18 cellular contexts compared by ENCODE assay signal in the genomic region with DNA sequence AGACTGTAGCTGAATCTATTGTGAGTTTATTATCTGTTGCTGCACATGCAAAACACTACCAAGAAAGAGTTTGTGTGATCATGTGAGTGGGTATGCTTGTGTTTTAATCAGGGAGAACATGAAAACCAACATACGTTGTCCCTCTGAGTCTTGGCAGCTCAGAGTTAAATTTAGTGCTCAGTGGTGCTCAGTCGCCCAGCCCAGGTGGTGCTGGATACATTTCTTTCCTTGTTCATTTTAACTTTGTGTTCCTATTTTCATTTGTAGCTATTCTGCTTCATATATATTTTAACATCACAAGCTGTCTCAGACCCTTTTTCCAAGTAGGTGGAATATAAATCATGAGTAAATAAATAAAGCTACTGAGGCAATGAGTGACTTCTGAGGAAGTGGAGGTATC.
DNase-seq lines count a peak whose midpoint lies in the region; ATAC-seq and TF ChIP-seq lines count a peak whose summit lies in the region.
"Had no signal": no experiment of that assay in that cellular context is flagged by ENCODE, and none has a peak within 500 bp of the region (broad histone marks: within the 10 kb centered on the region; RNA-seq: fewer than 3 reads in every experiment).

No MANE protein-coding gene starts in this region.

- H3K4me1 Mint-ChIP-seq in H9: peaks cover 43% of the 10 kb centered on the region in 2 experiments
- H3K4me1 Mint-ChIP-seq: B cell had no signal

- H2AK5ac ChIP-seq in H9 (ENCODE audit: insufficient read length, low read length): peak overlapping the region; percentile 51

- H2BK20ac ChIP-seq in H9 (ENCODE audit: low read depth, low read length, poor library complexity, severe bottlenecking): no peak overlapping the region

- no peaks in the 10 kb centered on the region for H3K36me3 ChIP-seq in aorta (ENCODE audit: control insufficient read depth in 1 of 2, insufficient read depth in 2 of 2, low read length in 1 of 2)
- H3K36me3 ChIP-seq: BLaER1 treated with 17β-estradiol and CSF1 and Interleukin-3, amounts not matched to agents 10 nM and 100 nM had no signal

- no peak overlapping the region for H3K4me3 Mint-ChIP-seq in H9
- H3K4me3 Mint-ChIP-seq: B cell; CD4-positive, alpha-beta T cell; CD8-positive, alpha-beta T cell had no signal

- no peaks in the 10 kb centered on the region; a peak in 1 of 7 replicates for H3K36me3 Mint-ChIP-seq in H9 (ENCODE audit: insufficient read depth in 1 of 3, low read depth in 3 of 3)
- H3K36me3 Mint-ChIP-seq: CD8-positive, alpha-beta T cell had no signal

- no peaks in the 10 kb centered on the region for H4K20me1 ChIP-seq in H9 (ENCODE audit: control insufficient read depth, insufficient read depth, insufficient read length)
- H4K20me1 ChIP-seq: BLaER1 treated with 17β-estradiol and CSF1 and Interleukin-3, amounts not matched to agents 10 nM and 100 nM had no signal

- H3K27me3 ChIP-seq in H9 (ENCODE audit: insufficient read depth, low read length) (no peaks in the 10 kb centered on the region; the same call in 1 of the 2 replicates), aorta (ENCODE audit: control insufficient read depth in 1 of 2, insufficient read depth in 2 of 2, low read length in 1 of 2) (no peaks in the 10 kb centered on the region)
- H3K27me3 ChIP-seq: BLaER1 treated with 17β-estradiol and CSF1 and Interleukin-3, amounts not matched to agents 10 nM and 100 nM had no signal

- no peak overlapping the region for H3K4me2 ChIP-seq in H9 (ENCODE audit: insufficient read depth, insufficient read length, low read length)
- H3K4me2 ChIP-seq: A549 had no signal

- H3K27ac Mint-ChIP-seq in H9: no peak overlapping the region
- H3K27ac Mint-ChIP-seq: B cell; CD4-positive, alpha-beta T cell; CD8-positive, alpha-beta T cell had no signal

- no peak overlapping the region for H2BK5ac ChIP-seq in H9 (ENCODE audit: insufficient read length, low read length)

- DNase-seq in G401 (ENCODE audit: low spot score) (peak; percentile 67), H9 (no peak), cerebellar cortex (ENCODE audit: low spot score) (peak; percentile 59), Ammon's horn (ENCODE audit: low spot score) (no peak), aorta (no peak), NCI-H2171 treated with DMSO at 0.1 percent for 48 hours (lab: John Stamatoyannopoulos, UW) (no peak)
- DNase-seq: Caco-2; Calu3; CD4-positive, alpha-beta T cell; CD8-positive, alpha-beta T cell; DMS79 treated with DMSO at 0.1 percent for 48 hours; GDM1 had no signal

- H2AFZ ChIP-seq in H9 (ENCODE audit: low read length): no peak overlapping the region

- H3K9me3 ChIP-seq in H9 (ENCODE audit: control insufficient read depth, low read depth, low read length) (no peaks in the 10 kb centered on the region), aorta (ENCODE audit: control insufficient read depth, low read length) (no peaks in the 10 kb centered on the region)
- H3K9me3 ChIP-seq: A549; BLaER1 treated with 17β-estradiol and CSF1 and Interleukin-3, amounts not matched to agents 10 nM and 100 nM; Caco-2 had no signal

- H3K27ac ChIP-seq in H9 (ENCODE audit: insufficient read length, low read depth, low read length) (no peak overlapping the region), aorta (ENCODE audit: low read depth in 1 of 2, low read length in 2 of 2) (no peak overlapping the region)
- H3K27ac ChIP-seq: 22Rv1; A549; BLaER1 treated with 17β-estradiol and CSF1 and Interleukin-3, amounts not matched to agents 10 nM and 100 nM; C4-2B had no signal

- H3K9ac ChIP-seq in H9 (ENCODE audit: extremely low read depth, insufficient read length, low read length): no peak overlapping the region
- H3K9ac ChIP-seq: BLaER1 treated with 17β-estradiol and CSF1 and Interleukin-3, amounts not matched to agents 10 nM and 100 nM had no signal

- no peak overlapping the region for H2BK12ac ChIP-seq in H9 (ENCODE audit: insufficient read length, low read depth, low read length)

- intact Hi-C loops in aorta (cut with DNase I): no loop called here

- H4K91ac ChIP-seq in H9 (ENCODE audit: insufficient read length, low read depth, low read length): no peak overlapping the region

- peaks cover 7% of the 10 kb centered on the region; the same call in 1 of the 2 replicates for H3K4me1 ChIP-seq in H9 (ENCODE audit: insufficient read depth, low read length)
- H3K4me1 ChIP-seq in aorta (ENCODE audit: control insufficient read depth in 1 of 2, insufficient read depth in 2 of 2, low read length in 2 of 2): no peaks in the 10 kb centered on the region
- H3K4me1 ChIP-seq: A549, Caco-2 had no signal

- H3K27me3 Mint-ChIP-seq in H9 (ENCODE audit: low read depth): no peaks in the 10 kb centered on the region
- H3K27me3 Mint-ChIP-seq: B cell; CD4-positive, alpha-beta T cell had no signal

- H3K23me2 ChIP-seq in H9 (ENCODE audit: insufficient read length, low read depth, low read length, poor library complexity, severe bottlenecking): no peaks in the 10 kb centered on the region

- H3K23ac ChIP-seq in H9 (ENCODE audit: insufficient read length, low read depth, low read length): no peak overlapping the region

- H4K5ac ChIP-seq in H9 (ENCODE audit: insufficient read length, low read depth, low read length): no peak overlapping the region

- in situ Hi-C loops in G401 (cut with HindIII; ENCODE audit: low sequenced_read_pairs): no loop called here

- no peak overlapping the region for H3K14ac ChIP-seq in H9 (ENCODE audit: insufficient read depth, low read length)

- no peak overlapping the region for H3T11ph ChIP-seq in H9 (ENCODE audit: low read length)

- no peaks in the 10 kb centered on the region for H3K79me1 ChIP-seq in H9 (ENCODE audit: insufficient read depth, low read depth, low read length, poor library complexity, severe bottlenecking)

- H3K9me3 Mint-ChIP-seq in H9: no peaks in the 10 kb centered on the region
- H3K9me3 Mint-ChIP-seq: CD4-positive, alpha-beta T cell; CD8-positive, alpha-beta T cell had no signal

- no peak overlapping the region for H2BK15ac ChIP-seq in H9 (ENCODE audit: low read depth, low read length)

- no peak overlapping the region for H3K4ac ChIP-seq in H9 (ENCODE audit: low read depth, low read length)

- TF ChIP-seq CTCF in H9 (conservative IDR thresholded peaks at IDR 0.05): no peak

- no peak overlapping the region for H3K4me3 ChIP-seq in aorta (ENCODE audit: low read length in 2 of 2)
- H3K4me3 ChIP-seq: A549; BLaER1 treated with 17β-estradiol and CSF1 and Interleukin-3, amounts not matched to agents 10 nM and 100 nM; GM12878 had no signal

- H3K18ac ChIP-seq in H9 (ENCODE audit: insufficient read length, low read depth, low read length): no peak overlapping the region

- no CpG with 5 or more reads among the region's 2 CpGs for WGBS in H9 (ENCODE audit: extremely low coverage, insufficient read length, low lambda C conversion rate)
- WGBS in aorta, 2 donors: 17 to 27% methylated on average over 2 of the region's 2 CpGs

- ATAC-seq in aorta (ENCODE audit: low FRiP score): no peak
- ATAC-seq: A549; CD8-positive, alpha-beta T cell; GM12878 had no signal

- H2BK120ac ChIP-seq in H9 (ENCODE audit: low read depth, low read length, poor library complexity, severe bottlenecking): no peak overlapping the region

- H4K8ac ChIP-seq in H9 (replicated peaks; ENCODE audit: insufficient read length, low read depth, low read length): no peak overlapping the region

- no peaks in the 10 kb centered on the region for H3K79me2 ChIP-seq in H9 (ENCODE audit: insufficient read depth, low read length)

- no peak overlapping the region for H3K56ac ChIP-seq in H9 (ENCODE audit: insufficient read length, low read depth, low read length)

Comparison
In these comparisons a context has a peak if more than half of its experiments do, and no peak if none do; other contexts are left out.
1. DNase-seq: peak in G401 (single experiment) and cerebellar cortex (single experiment); none in H9 (single experiment), Ammon's horn (single experiment), aorta (0 of 2) and NCI-H2171 treated with DMSO at 0.1 percent for 48 hours (single experiment).